In genomic region chr19:31349160-31349881, GRCh38 we compare ENCODE assay signal across 1 cellular context.
TF ChIP-seq lines count a peak whose summit lies in the region.

TSHZ3 (minus strand) TSS chr19:31349436; CDS start chr19:31349219, 217 bp downstream.

TF ChIP-seq in GM23338, 12 proteins besides CTCF, POLR2A, EP300 and RAD21 (continued from another document):
- TF ChIP-seq EZH2 (IDR thresholded peaks at IDR 0.05; ENCODE audit: low read depth, unreplicated experiment), result no peak
- TF ChIP-seq ZNF114 (CRISPR knock-in tag; IDR thresholded peaks at IDR 0.05), result no peak
- no peak for TF ChIP-seq NANOG (IDR thresholded peaks at IDR 0.05; ENCODE audit: borderline replicate concordance)
TF ChIP-seq in GM23338: peak in this region for 0.
